In the genomic region with DNA sequence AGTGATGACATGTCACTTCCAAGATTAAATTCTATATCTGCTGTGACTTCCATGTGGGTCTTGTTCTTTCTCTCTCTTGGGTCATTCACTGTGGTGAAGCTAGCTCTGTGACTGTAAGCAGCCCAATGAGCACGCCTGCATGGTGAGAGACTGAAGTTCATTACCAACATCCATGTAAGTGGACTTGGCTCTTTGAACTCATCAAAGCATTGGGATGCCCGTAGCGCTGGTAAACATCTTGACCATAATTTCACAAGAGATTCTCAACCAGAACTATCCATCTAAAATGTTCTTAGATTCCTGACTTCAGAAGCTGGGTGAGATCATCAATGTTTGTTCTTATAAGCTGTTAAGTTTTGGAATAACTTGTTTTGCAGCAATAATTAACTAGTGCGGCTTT, we compare ENCODE assay signal across 35 cellular contexts. TPM values are rescaled to one million over a fixed set of nuclear protein-coding genes. Genes with fewer than 3 reads are reported as not detected.
"Had no signal": no experiment of that assay in that cellular context is flagged by ENCODE, and none has a peak within 500 bp of the region (broad histone marks: within the 10 kb centered on the region; RNA-seq: fewer than 3 reads in every experiment).

No MANE protein-coding gene starts in this region.

- H3K9me3 ChIP-seq: Peyer's patch, SJSA1, SK-N-SH had no signal

- H3K27me3 ChIP-seq: cardiac muscle cell, Peyer's patch, SJSA1 had no signal

- H3K27ac ChIP-seq: cardiac muscle cell, Peyer's patch, SJSA1, WERI-Rb-1 had no signal

- ATAC-seq: activated CD8-positive, alpha-beta T cell treated with anti-CD3 and anti-CD28 coated beads, Interleukin-2, amount 10 ng/mL, durations not matched to agents 7 days and 5 days; activated naive CD4-positive, alpha-beta T cell treated with anti-CD3 and anti-CD28 coated beads, Interleukin-2, amount 50 U/mL, for 72 hours; activated naive CD8-positive, alpha-beta T cell treated with anti-CD3 and anti-CD28 coated beads, Interleukin-2, amount 50 U/mL, for 24 hours; PC-3 had no signal

- H3K4me3 ChIP-seq: cardiac muscle cell, Peyer's patch, SJSA1 had no signal

- H3K4me1 ChIP-seq: Peyer's patch, SJSA1 had no signal

- DNase-seq: activated CD4-positive, alpha-beta T cell treated with anti-CD3 and anti-CD28 coated beads for 1 hour; activated CD4-positive, alpha-beta T cell treated with anti-CD3 and anti-CD28 coated beads, Interleukin-2, amount 10 ng/mL, durations not matched to agents 24 days and 14 days; activated CD4-positive, alpha-beta T cell treated with anti-CD3 and anti-CD28 coated beads, Interleukin-2, amount 50 U/mL, for 4 hours; activated CD4-positive, CD25-positive, alpha-beta regulatory T cell; activated CD8-positive, alpha-beta T cell treated with anti-CD3 and anti-CD28 coated beads, Interleukin-2, amount 10 ng/mL, durations not matched to agents 7 days and 5 days; activated gamma-delta T cell; activated naive CD4-positive, alpha-beta T cell treated with anti-CD3 and anti-CD28 coated beads for 36 hours; activated naive CD8-positive, alpha-beta T cell treated with anti-CD3 and anti-CD28 coated beads, Interleukin-2, amount 50 U/mL, for 24 hours; activated T-cell treated with anti-CD3 and anti-CD28 coated beads, Interleukin-2, amount 50 U/mL, for 24 hours; anterior cingulate cortex; KG1; MM.1S; NCI-H1092; NCI-H1436 treated with DMSO at 0.1 percent for 48 hours; NCI-H1694 treated with DMSO at 0.1 percent for 48 hours; NCI-H2029; NCI-H345; NCI-H526; NCI-H748 treated with DMSO at 0.1 percent for 48 hours; NK-92 treated with Interleukin-12 subunit alpha and Interleukin-12 subunit beta, amount 100 ng/mL, for 24 hours; PC-3; Peyer's patch; RPMI8226; SHP77 treated with DMSO at 0.1 percent for 48 hours; SK-N-SH; SW 1271; T-helper 1 cell; T-helper 2 cell; T-helper 9 cell; WERI-Rb-1 had no signal

- H3K36me3 ChIP-seq: cardiac muscle cell, Peyer's patch, SJSA1, WERI-Rb-1 had no signal

RNA-seq across cellular contexts. Expression of gene LRRC3B, which starts 31.7 kb away (rescaled TPM):
- total RNA-seq: activated CD4-positive, alpha-beta T cell treated with anti-CD3 and anti-CD28 coated beads, Interleukin-2, amount 10 ng/mL, durations not matched to agents 24 days and 14 days; activated CD8-positive, alpha-beta T cell treated with anti-CD3 and anti-CD28 coated beads, Interleukin-2, amount 10 ng/mL, durations not matched to agents 7 days and 5 days; activated naive CD4-positive, alpha-beta T cell treated with anti-CD3 and anti-CD28 coated beads for 36 hours; activated naive CD4-positive, alpha-beta T cell treated with anti-CD3 and anti-CD28 coated beads, Interleukin-2, amount 50 U/mL, for 72 hours; activated T-helper 2 cell treated with anti-CD3 and anti-CD28 coated beads, Interferon-gamma antibody, Interleukin-2, Interleukin-4, amounts not matched to agents 10 μg/mL and 5 μg/mL and 100 μg/mL, durations not matched to agents 14 hours and 24 hours and 36 hours; NCI-H460; PC-3; Peyer's patch; SJSA1 had no signal
- polyA plus RNA-seq: cardiac muscle cell, SK-N-SH had no signal
